In the genomic region with DNA sequence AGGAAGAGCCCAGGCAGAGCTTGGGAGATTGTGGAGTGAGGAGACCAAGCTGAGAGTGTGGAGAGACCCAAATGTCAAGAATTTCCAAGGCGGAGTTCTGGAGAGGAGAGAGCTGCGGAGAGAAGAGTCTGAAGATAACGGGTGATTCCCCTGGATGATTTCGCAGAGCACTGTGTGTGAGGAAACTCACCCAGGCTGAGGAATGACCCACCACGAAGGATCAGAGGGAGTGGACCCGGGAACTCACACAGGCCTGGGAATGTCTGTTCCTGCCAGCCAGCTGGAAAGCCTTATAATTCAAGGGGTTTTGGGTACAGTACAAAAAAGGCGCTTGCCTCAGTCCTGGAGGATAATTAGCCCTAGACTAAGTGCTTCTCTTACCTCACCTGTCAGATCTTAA, we compare ENCODE assay signal across 17 cellular contexts.
DNase-seq lines count a peak whose midpoint lies in the region; ATAC-seq lines count a peak whose summit lies in the region.
"Had no signal": no experiment of that assay in that cellular context is flagged by ENCODE, and none has a peak within 500 bp of the region (broad histone marks: within the 10 kb centered on the region; RNA-seq: fewer than 3 reads in every experiment).

No MANE protein-coding gene starts in this region.

- H3K79me1 ChIP-seq in trophoblast cell (ENCODE audit: low read length): no peaks in the 10 kb centered on the region

- no peak overlapping the region for H3K27ac ChIP-seq in trophoblast cell (ENCODE audit: low read depth, low read length)
- H3K27ac ChIP-seq: BLaER1 treated with 17β-estradiol and CSF1 and Interleukin-3, amounts not matched to agents 10 nM and 100 nM; HL-60 had no signal

- ATAC-seq in HG02852 (IDR thresholded peaks at IDR 0.05; ENCODE audit: unreplicated experiment): no peak

- no peak overlapping the region for H2BK12ac ChIP-seq in trophoblast cell (ENCODE audit: low read length)

- H2AFZ ChIP-seq in trophoblast cell (ENCODE audit: insufficient read depth, low read length, poor library complexity): no peak overlapping the region

- DNase-seq in activated CD4-positive, CD25-positive, alpha-beta regulatory T cell treated with anti-CD3 and anti-CD28 coated beads, Interleukin-2, amount 50 U/mL, for 72 hours: peak; percentile 21
- DNase-seq in activated CD4-positive, CD25-positive, alpha-beta regulatory T cell (lab: John Stamatoyannopoulos, UW): no peak
- DNase-seq in amniotic epithelial cell (ENCODE audit: low read depth): peak; percentile 10
- DNase-seq in islet precursor cell: peak; percentile 55
- DNase-seq in trophoblast cell: no peak
- DNase-seq in D341Med (ENCODE audit: low spot score): no peak
- DNase-seq: 8988T; AML-193; Calu3; CD4-positive, CD25-positive, alpha-beta regulatory T cell; DMS79; EL; HCEC 1CT; HFFc6 had no signal

- no peak overlapping the region for H4K12ac ChIP-seq in trophoblast cell (ENCODE audit: low read depth, low read length)

- H3K4me2 ChIP-seq in trophoblast cell (ENCODE audit: low read length): no peak overlapping the region
- H3K4me2 ChIP-seq: BLaER1 treated with 17β-estradiol and CSF1 and Interleukin-3, amounts not matched to agents 10 nM and 100 nM had no signal

- H3K79me2 ChIP-seq in trophoblast cell (ENCODE audit: control insufficient read depth, insufficient read depth, low read length, poor library complexity): no peaks in the 10 kb centered on the region

- H3K9me3 ChIP-seq in trophoblast cell (ENCODE audit: insufficient read depth, low read depth, low read length): no peaks in the 10 kb centered on the region

- peaks cover 2% of the 10 kb centered on the region in 2 experiments for H3K4me1 ChIP-seq in trophoblast cell (ENCODE audit: control insufficient read depth in 1 of 2, insufficient read depth in 2 of 2, low read length in 2 of 2)
- H3K4me1 ChIP-seq: BLaER1 treated with 17β-estradiol and CSF1 and Interleukin-3, amounts not matched to agents 10 nM and 100 nM had no signal

- H3K23ac ChIP-seq in trophoblast cell (ENCODE audit: low read length): no peak overlapping the region

- WGBS in trophoblast cell (ENCODE audit: extremely low coverage, insufficient coverage, insufficient read length): no CpG with 5 or more reads among the region's 7 CpGs

- no peak overlapping the region for H3K18ac ChIP-seq in trophoblast cell (ENCODE audit: low read length)

- H4K8ac ChIP-seq in trophoblast cell (ENCODE audit: low read depth, low read length): no peak overlapping the region

- no peak overlapping the region for H3K14ac ChIP-seq in trophoblast cell (ENCODE audit: low read length)

- no peak overlapping the region for H2BK5ac ChIP-seq in trophoblast cell (ENCODE audit: low read depth, low read length, poor library complexity)

- no peak overlapping the region for H4K91ac ChIP-seq in trophoblast cell (ENCODE audit: low read depth, low read length)

- no peak overlapping the region for H2BK120ac ChIP-seq in trophoblast cell (ENCODE audit: insufficient read depth, low read length, poor library complexity)

- no peak overlapping the region for H3K4me3 ChIP-seq in trophoblast cell (ENCODE audit: low read depth, low read length)
- H3K4me3 ChIP-seq: BLaER1 treated with 17β-estradiol and CSF1 and Interleukin-3, amounts not matched to agents 10 nM and 100 nM had no signal

- H3K4ac ChIP-seq in trophoblast cell (ENCODE audit: low read depth, low read length): no peak overlapping the region

- H3K36me3 ChIP-seq in trophoblast cell (ENCODE audit: control insufficient read depth in 1 of 2, insufficient read depth in 2 of 2, low read length in 2 of 2): peaks cover 0 to 1% of the 10 kb centered on the region in 2 experiments

- H3K27me3 ChIP-seq in trophoblast cell (ENCODE audit: insufficient read depth, low read length): no peaks in the 10 kb centered on the region
- H3K27me3 ChIP-seq: BLaER1 treated with 17β-estradiol and CSF1 and Interleukin-3, amounts not matched to agents 10 nM and 100 nM had no signal

- no peak overlapping the region for H3K9ac ChIP-seq in trophoblast cell (ENCODE audit: low read length)
- H3K9ac ChIP-seq: BLaER1 treated with 17β-estradiol and CSF1 and Interleukin-3, amounts not matched to agents 10 nM and 100 nM had no signal

- no peak overlapping the region for H2AK5ac ChIP-seq in trophoblast cell (ENCODE audit: low read length)

Comparison
In these comparisons a context has a peak if more than half of its experiments do, and no peak if none do; other contexts are left out.
1. DNase-seq: peak in activated CD4-positive, CD25-positive, alpha-beta regulatory T cell treated with anti-CD3 and anti-CD28 coated beads, Interleukin-2, amount 50 U/mL, for 72 hours (single experiment), amniotic epithelial cell (single experiment) and islet precursor cell (single experiment); none in activated CD4-positive, CD25-positive, alpha-beta regulatory T cell (0 of 4), trophoblast cell (0 of 2) and D341Med (single experiment).